Comparison of ENCODE assay signal across 15 cellular contexts in the genomic region with DNA sequence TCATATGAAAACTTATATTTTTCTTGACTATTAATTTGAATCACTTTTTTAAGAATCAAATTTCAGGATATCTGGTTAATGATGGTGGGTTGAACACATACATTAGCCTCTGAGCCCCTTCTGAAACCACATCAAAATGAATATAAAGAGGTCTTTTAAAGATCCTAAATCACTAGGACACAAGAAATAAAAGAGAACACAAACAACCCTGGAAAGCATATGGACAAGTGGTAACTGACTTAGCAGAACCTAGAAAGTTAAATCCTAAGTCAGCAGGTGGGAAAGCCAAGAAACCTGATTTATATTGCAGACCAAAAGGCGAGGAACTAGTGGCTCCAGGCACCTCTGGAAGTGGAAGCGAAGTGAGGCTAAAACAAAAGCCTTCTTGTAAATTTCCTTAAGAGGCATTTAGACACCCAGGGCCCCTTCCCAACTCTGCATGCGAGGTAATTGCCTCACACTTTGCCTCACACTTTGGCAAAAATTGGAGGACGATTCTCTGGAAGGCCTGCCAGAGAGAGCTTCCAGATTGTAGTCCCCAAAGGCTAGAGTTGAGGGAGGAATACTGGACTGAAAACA.
"Had no signal": no experiment of that assay in that cellular context is flagged by ENCODE, and none has a peak within 500 bp of the region (broad histone marks: within the 10 kb centered on the region; RNA-seq: fewer than 3 reads in every experiment).

No MANE protein-coding gene starts in this region.

- H3K4me3 ChIP-seq: colonic mucosa, esophagus squamous epithelium, hepatocyte, mucosa of descending colon, spleen, tibial artery, upper lobe of left lung, uterus had no signal

- H3K79me2 ChIP-seq: hepatocyte had no signal

- H3K27ac ChIP-seq: colonic mucosa, esophagus squamous epithelium, foreskin keratinocyte, hepatocyte, spleen, tibial artery, upper lobe of left lung, uterus had no signal

- H3K36me3 ChIP-seq: colonic mucosa, esophagus squamous epithelium, spleen, tibial artery, upper lobe of left lung, uterus had no signal

- H3K27me3 ChIP-seq: colonic mucosa, esophagus squamous epithelium, foreskin keratinocyte, hepatocyte, spleen, tibial artery, upper lobe of left lung, uterus had no signal

- H2AFZ ChIP-seq: hepatocyte had no signal

- H3K4me2 ChIP-seq: hepatocyte had no signal

- H3K9me3 ChIP-seq: colonic mucosa, esophagus squamous epithelium, mucosa of descending colon, spleen, tibial artery, upper lobe of left lung, uterus had no signal

- H3K4me1 ChIP-seq: colonic mucosa, esophagus squamous epithelium, foreskin keratinocyte, spleen, upper lobe of left lung, uterus had no signal

- DNase-seq: colonic mucosa; dermis blood vessel endothelial cell; esophagus squamous epithelium; foreskin keratinocyte; left colon; mucosa of descending colon; natural killer cell; spleen; stimulated activated CD4-positive, alpha-beta T cell treated with anti-CD3 and anti-CD28 coated beads, Interleukin-15, amount 100 ng/mL, for 24 hours; stimulated activated CD4-positive, alpha-beta T cell treated with anti-CD3 and anti-CD28 coated beads, Interleukin-1b, Interleukin-23, amount 100 ng/mL, for 48 hours; stimulated activated CD4-positive, alpha-beta T cell treated with anti-CD3 and anti-CD28 coated beads, Interleukin-4, amount 100 ng/mL, for 24 hours; tibial artery; upper lobe of left lung; uterus had no signal
